17 cellular contexts compared by ENCODE assay signal in genomic region chr1:180925471-180926051, GRCh38. TPM values are rescaled to one million over a fixed set of nuclear protein-coding genes. Genes with fewer than 3 reads are reported as not detected.
DNase-seq lines count a peak whose midpoint lies in the region; ATAC-seq, FAIRE-seq and TF ChIP-seq lines count a peak whose summit lies in the region.
"Had no signal": no experiment of that assay in that cellular context is flagged by ENCODE, and none has a peak within 500 bp of the region (broad histone marks: within the 10 kb centered on the region; RNA-seq: fewer than 3 reads in every experiment).

No MANE protein-coding gene starts in this region.

- ATAC-seq in Right ventricle myocardium superior (ENCODE audit: poor library complexity), result peak; percentile 1
- ATAC-seq in Right ventricle myocardium inferior, result no peak
- ATAC-seq: PC-3 had no signal

- H3K9me3 Mint-ChIP-seq in nephron, result no peaks in the 10 kb centered on the region
- H3K9me3 Mint-ChIP-seq: activated naive CD4-positive, alpha-beta T cell treated with anti-CD3 and anti-CD28 coated beads for 36 hours; HFFc6 had no signal

- no peaks in the 10 kb centered on the region for H3K36me3 ChIP-seq in left ventricle myocardium inferior
- peaks cover 0 to 4% of the 10 kb centered on the region in 2 donors for H3K36me3 ChIP-seq in vagina
- H3K36me3 ChIP-seq: suprapubic skin had no signal

- H3K4me1 Mint-ChIP-seq in nephron, result peaks cover 77% of the 10 kb centered on the region
- H3K4me1 Mint-ChIP-seq: IgD-negative memory B cell had no signal

- peaks cover 3% of the 10 kb centered on the region for H3K36me3 Mint-ChIP-seq in nephron (ENCODE audit: low read depth)
- H3K36me3 Mint-ChIP-seq: IgD-negative memory B cell had no signal

- H3K27me3 Mint-ChIP-seq in nephron (ENCODE audit: low read depth), result peaks cover 10% of the 10 kb centered on the region

- FAIRE-seq in RCC 7860 (lab: Jason Lieb, UNC), result no peak
- FAIRE-seq: colon, GM18507 had no signal

- peak; percentile 43 for DNase-seq in Right ventricle myocardium superior
- no peak for DNase-seq in Right ventricle myocardium inferior (ENCODE audit: missing footprints)
- DNase-seq in left ventricle myocardium inferior, result no peak
- no peak for DNase-seq in vagina (ENCODE audit: extremely low spot score in 2 of 2)
- no peak for DNase-seq in NCI-H526 (lab: John Stamatoyannopoulos, UW)
- DNase-seq in RCC 7860 (ENCODE audit: low spot score), result no peak
- DNase-seq in AML-193 (lab: John Stamatoyannopoulos, UW), result no peak
- DNase-seq: activated CD8-positive, alpha-beta T cell treated with anti-CD3 and anti-CD28 coated beads, Interleukin-2, amount 10 ng/mL, durations not matched to agents 7 days and 5 days; activated naive CD4-positive, alpha-beta T cell treated with anti-CD3 and anti-CD28 coated beads for 36 hours; PC-3; T1000 had no signal

- no peaks in the 10 kb centered on the region for H3K9me3 ChIP-seq in left ventricle myocardium inferior (replicated peaks)
- no peaks in the 10 kb centered on the region for H3K9me3 ChIP-seq in vagina
- H3K9me3 ChIP-seq: suprapubic skin had no signal

- intact Hi-C loops in Right ventricle myocardium superior (cut with DNase I) (no loop called here), Right ventricle myocardium inferior (cut with DNase I) (loop anchor here (5.0 kb wide), 2 partner anchors 97 to 227 kb away; partner anchors contain the start of gene STX6), left ventricle myocardium inferior (cut with micrococcal nuclease) (no loop called here), vagina (cut with DNase I) (no loop called here)

- TF ChIP-seq POLR2A in vagina (IDR thresholded peaks at IDR 0.05), result no peak

- H3K4me3 Mint-ChIP-seq in nephron, result no peak overlapping the region
- H3K4me3 Mint-ChIP-seq: activated CD8-positive, alpha-beta T cell treated with anti-CD3 and anti-CD28 coated beads, Interleukin-2, amount 10 ng/mL, durations not matched to agents 7 days and 5 days; activated naive CD4-positive, alpha-beta T cell treated with anti-CD3 and anti-CD28 coated beads for 36 hours; HFFc6; IgD-negative memory B cell had no signal

- peak overlapping the region; percentile 96 to 97 (median 96) for H3K27ac Mint-ChIP-seq in nephron
- H3K27ac Mint-ChIP-seq: activated CD8-positive, alpha-beta T cell treated with anti-CD3 and anti-CD28 coated beads, Interleukin-2, amount 10 ng/mL, durations not matched to agents 7 days and 5 days; activated naive CD4-positive, alpha-beta T cell treated with anti-CD3 and anti-CD28 coated beads for 36 hours; HFFc6; IgD-negative memory B cell had no signal

- TF ChIP-seq CTCF in left ventricle myocardium inferior (IDR thresholded peaks at IDR 0.05; ENCODE audit: borderline replicate concordance) (no peak), nephron (IDR thresholded peaks at IDR 0.05; ENCODE audit: unreplicated experiment in 3 of 3) (no peak), vagina (IDR thresholded peaks at IDR 0.05) (no peak)

- H3K4me3 ChIP-seq in left ventricle myocardium inferior (no peak overlapping the region), vagina (no peak overlapping the region)
- H3K4me3 ChIP-seq: suprapubic skin had no signal

- H3K27ac ChIP-seq in left ventricle myocardium inferior (replicated peaks) (peak overlapping the region; percentile 82), vagina (peak overlapping the region; percentile 47)

- H3K27me3 ChIP-seq in left ventricle myocardium inferior (ENCODE audit: low read depth), result no peaks in the 10 kb centered on the region
- H3K27me3 ChIP-seq in vagina, result no peaks in the 10 kb centered on the region
- H3K27me3 ChIP-seq: suprapubic skin had no signal

- H3K4me1 ChIP-seq in left ventricle myocardium inferior (peaks cover 44% of the 10 kb centered on the region), vagina (peaks cover 47% of the 10 kb centered on the region)

RNA-seq across cellular contexts. Expression of gene KIAA1614, which starts 12.9 kb away (rescaled TPM):
- total RNA-seq in Right ventricle myocardium superior, result 7.1 TPM
- 6.4 TPM for total RNA-seq in Right ventricle myocardium inferior
- 9.1 TPM for total RNA-seq in left ventricle myocardium inferior
- total RNA-seq in vagina, result 13.0 TPM
- total RNA-seq: activated naive CD4-positive, alpha-beta T cell treated with anti-CD3 and anti-CD28 coated beads for 36 hours; PC-3 had no signal
